In genomic region chr19:27674701-27675100, GRCh38 we compare ENCODE assay signal across 33 cellular contexts.
"Had no signal": no experiment of that assay in that cellular context is flagged by ENCODE, and none has a peak within 500 bp of the region (broad histone marks: within the 10 kb centered on the region; RNA-seq: fewer than 3 reads in every experiment).

No MANE protein-coding gene starts in this region.

- ATAC-seq: activated CD4-positive, alpha-beta T cell treated with anti-CD3 and anti-CD28 coated beads for 36 hours; activated CD4-positive, CD25-positive, alpha-beta regulatory T cell treated with anti-CD3 and anti-CD28 coated beads, Interleukin-2, amount 50 U/mL, for 24 hours; activated naive CD4-positive, alpha-beta T cell treated with anti-CD3 and anti-CD28 coated beads, Interleukin-2, amount 50 U/mL, for 72 hours; activated T-cell treated with anti-CD3 and anti-CD28 coated beads, Interleukin-2, amount 50 U/mL, for 4 hours; body of pancreas; PC-3; WTC11 had no signal

- FAIRE-seq: astrocyte, TTC549 had no signal

- H3K4me1 Mint-ChIP-seq: activated CD4-positive, alpha-beta memory T cell treated with anti-CD3 and anti-CD28 coated beads, Interleukin-2, amount 10 ng/mL, durations not matched to agents 7 days and 5 days; activated CD4-positive, alpha-beta T cell treated with anti-CD3 and anti-CD28 coated beads for 36 hours; WTC11 had no signal

- H3K27ac Mint-ChIP-seq: activated CD4-positive, alpha-beta memory T cell treated with anti-CD3 and anti-CD28 coated beads, Interleukin-2, amount 10 ng/mL, durations not matched to agents 7 days and 5 days; activated CD4-positive, alpha-beta T cell treated with anti-CD3 and anti-CD28 coated beads for 36 hours; activated naive CD4-positive, alpha-beta T cell treated with anti-CD3 and anti-CD28 coated beads for 36 hours; activated naive CD4-positive, alpha-beta T cell treated with anti-CD3 and anti-CD28 coated beads, Interleukin-2, amount 50 U/mL, for 72 hours; activated T-helper 1 cell treated with anti-CD3 and anti-CD28 coated beads, Interleukin-12 subunit alpha, Interleukin-12 subunit beta, Interleukin-2, Interleukin-4 antibody, amounts not matched to agents 30 ng/mL and 10 ng/mL and 1 ng/mL, durations not matched to agents 14 hours and 24 hours and 36 hours; T-helper 1 cell treated with Interleukin-12 subunit alpha and Interleukin-12 subunit beta and Interleukin-4 antibody, amounts not matched to agents 30 μg/mL and 1 μg/mL, for 36 hours; T-helper 2 cell treated with Interferon-gamma antibody and Interleukin-4, amounts not matched to agents 5 μg/mL and 100 μg/mL, for 36 hours; WTC11 had no signal

- H3K4me3 Mint-ChIP-seq: activated CD4-positive, alpha-beta memory T cell treated with anti-CD3 and anti-CD28 coated beads, Interleukin-2, amount 10 ng/mL, durations not matched to agents 7 days and 5 days; activated CD4-positive, alpha-beta T cell treated with anti-CD3 and anti-CD28 coated beads for 36 hours; activated naive CD4-positive, alpha-beta T cell treated with anti-CD3 and anti-CD28 coated beads for 36 hours; activated T-cell treated with anti-CD3 and anti-CD28 coated beads, Interleukin-2, amount 50 U/mL, for 4 hours; activated T-helper 1 cell treated with anti-CD3 and anti-CD28 coated beads, Interleukin-12 subunit alpha, Interleukin-12 subunit beta, Interleukin-2, Interleukin-4 antibody, amounts not matched to agents 30 ng/mL and 10 ng/mL and 1 ng/mL, durations not matched to agents 14 hours and 24 hours and 36 hours; T-helper 1 cell treated with Interleukin-12 subunit alpha and Interleukin-12 subunit beta and Interleukin-4 antibody, amounts not matched to agents 30 μg/mL and 1 μg/mL, for 36 hours; T-helper 2 cell treated with Interferon-gamma antibody and Interleukin-4, amounts not matched to agents 5 μg/mL and 100 μg/mL, for 36 hours; WTC11 had no signal

- H3K27me3 Mint-ChIP-seq: activated CD4-positive, alpha-beta memory T cell treated with anti-CD3 and anti-CD28 coated beads, Interleukin-2, amount 10 ng/mL, durations not matched to agents 7 days and 5 days; activated CD4-positive, alpha-beta T cell treated with anti-CD3 and anti-CD28 coated beads for 36 hours had no signal

- DNase-seq: activated CD4-positive, alpha-beta memory T cell treated with anti-CD3 and anti-CD28 coated beads, Interleukin-2, amount 10 ng/mL, durations not matched to agents 7 days and 5 days; activated CD4-positive, alpha-beta T cell treated with anti-CD3 and anti-CD28 coated beads for 36 hours; activated gamma-delta T cell treated with Interleukin-2 at 50 U/mL for 16 hours; activated naive CD4-positive, alpha-beta T cell treated with anti-CD3 and anti-CD28 coated beads for 36 hours; activated T-cell treated with anti-CD3 and anti-CD28 coated beads, Interleukin-2, amount 50 U/mL, for 4 hours; body of pancreas; Kasumi-1; KG1; MG63; NCI-H1048; NCI-H1105 treated with DMSO at 0.1 percent for 48 hours; NCI-H1436; NCI-H187; NCI-H2029 treated with DMSO at 0.1 percent for 48 hours; NCI-H2107; NCI-H2171; NCI-H510A; NCI-H526; NCI-H748 treated with DMSO at 0.1 percent for 48 hours; NK-92 treated with Interleukin-12 subunit alpha and Interleukin-12 subunit beta, amount 100 ng/mL, for 24 hours; PC-3; Peyer's patch; RPMI8226; SHP77 treated with DMSO at 0.1 percent for 48 hours; SK-N-SH had no signal
